Comparison of ENCODE assay signal across 7 cellular contexts in the genomic region with DNA sequence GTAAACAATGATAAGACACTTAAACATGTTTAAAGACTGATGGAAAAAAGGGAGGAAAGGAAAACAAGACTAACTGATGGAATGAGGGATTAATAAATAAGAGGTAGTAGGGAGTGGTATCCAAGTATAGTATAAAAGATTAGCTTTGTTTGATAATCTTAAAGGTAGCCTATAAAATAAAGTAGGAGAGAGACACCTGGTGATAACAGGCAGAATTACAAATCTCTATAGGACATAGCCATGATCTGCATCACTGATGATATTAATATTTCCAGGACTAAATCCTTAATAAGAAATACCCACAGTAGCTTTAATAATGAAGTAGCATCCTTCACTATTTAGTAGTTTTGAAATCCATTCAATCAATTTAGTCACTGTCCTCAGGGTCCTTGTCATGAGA. TPM values are rescaled to one million over a fixed set of nuclear protein-coding genes. Genes with fewer than 3 reads are reported as not detected.
DNase-seq lines count a peak whose midpoint lies in the region; ATAC-seq, FAIRE-seq and TF ChIP-seq lines count a peak whose summit lies in the region.

No MANE protein-coding gene starts in this region.

- no peak overlapping the region for H3K4me3 Mint-ChIP-seq in MCF 10A (ENCODE audit: unreplicated experiment)

- H3K27ac ChIP-seq in right lobe of liver = no peak overlapping the region

- no peaks in the 10 kb centered on the region for H3K4me1 ChIP-seq in right lobe of liver

- H3K4me3 ChIP-seq in NB4 (ENCODE audit: low read depth, low read length) = no peak overlapping the region
- H3K4me3 ChIP-seq in right lobe of liver = no peak overlapping the region

- BruUV-seq in MCF 10A (replicated peaks; lab: Mats Ljungman, UMichigan) = no TSS peak

- intact Hi-C loops in MCF 10A (cut with micrococcal nuclease) (loop anchor here (1.0 to 10.0 kb wide), 3 partner anchors 72 to 596 kb away; a partner anchor contains a TSS), right lobe of liver (cut with DNase I) (no loop called here)

- peak overlapping the region; percentile 14 for H3K27ac Mint-ChIP-seq in MCF 10A (ENCODE audit: low read depth, unreplicated experiment)

- peak; percentile 89 for FAIRE-seq in G401.6 (lab: Jason Lieb, UNC)

- H3K36me3 Mint-ChIP-seq in MCF 10A (ENCODE audit: insufficient read depth, unreplicated experiment) = peaks cover 13% of the 10 kb centered on the region

- CTCF ChIA-PET in MCF 10A (lab: Yijun Ruan, JAX) = interaction anchor here (0.5 to 4.5 kb wide), 23 partner anchors 10 to 875 kb away, joined by 3 to 77 read pairs (median 4); a partner anchor contains a TSS

- H3K9me3 ChIP-seq in right lobe of liver = no peaks in the 10 kb centered on the region

- H3K36me3 ChIP-seq in right lobe of liver = no peaks in the 10 kb centered on the region

- peaks cover 6% of the 10 kb centered on the region for H3K4me1 Mint-ChIP-seq in MCF 10A (ENCODE audit: insufficient read depth, unreplicated experiment)

- no peaks in the 10 kb centered on the region for H3K27me3 ChIP-seq in right lobe of liver

- ATAC-seq in right lobe of liver (peak; percentile 66 to 78 (median 72)), HG02571 (IDR thresholded peaks at IDR 0.05; ENCODE audit: unreplicated experiment) (no peak)

- TF ChIP-seq POLR2A in NB4 (IDR thresholded peaks at IDR 0.05; ENCODE audit: extremely low read depth, insufficient read length) = no peak
- TF ChIP-seq POLR2A in right lobe of liver (IDR thresholded peaks at IDR 0.05) = no peak

- H3K9me3 Mint-ChIP-seq in MCF 10A (ENCODE audit: unreplicated experiment) = no peaks in the 10 kb centered on the region

- H3K27me3 Mint-ChIP-seq in MCF 10A (ENCODE audit: insufficient read depth, unreplicated experiment) = no peaks in the 10 kb centered on the region

- POLR2A ChIA-PET in MCF 10A (lab: Yijun Ruan, JAX) = interaction anchor here (0.6 to 5.1 kb wide), 13 partner anchors 10 to 134 kb away, joined by 3 to 44 read pairs (median 4); a partner anchor contains a TSS

- TF ChIP-seq CTCF in NB4 (IDR thresholded peaks at IDR 0.05; ENCODE audit: low read depth, low read length) (peak; percentile 17), MCF 10A (IDR thresholded peaks at IDR 0.05; ENCODE audit: unreplicated experiment) (peak; percentile 46), right lobe of liver (IDR thresholded peaks at IDR 0.05) (peak; percentile 60 to 68 (median 66))

- DNase-seq in NB4 (ENCODE audit: low read depth) (peak; percentile 32), MCF 10A (ENCODE audit: unreplicated experiment) (peak; percentile 37), right lobe of liver (no peak), NCI-H146 treated with DMSO at 0.1 percent for 48 hours (lab: John Stamatoyannopoulos, UW; ENCODE audit: unreplicated experiment) (no peak), NCI-H1436 treated with DMSO at 0.1 percent for 48 hours (lab: John Stamatoyannopoulos, UW) (no peak)

RNA-seq across cellular contexts. Expression of a gene that starts 30.4 kb away (rescaled TPM):
- 13.4 and 17.6 TPM in 2 replicates for total RNA-seq in MCF 10A (2022)
- 1 to 10 TPM in 2 of 6 experiments, under 1 TPM in 3, not detected in 1; 0.27 to 1.3 (median 0.86) TPM for total RNA-seq in right lobe of liver

RNA-seq across cellular contexts. Expression of a gene that starts 31.9 kb away (rescaled TPM):
- total RNA-seq in MCF 10A (2022) = 154 and 178 TPM in 2 replicates
- total RNA-seq in right lobe of liver = 10 to 100 TPM in 3 of 6 experiments, 1 to 10 TPM in 3; 3.1 to 21.6 (median 12.3) TPM

Comparison
In these comparisons a context has a peak if more than half of its experiments do, and no peak if none do; other contexts are left out.
1. DNase-seq: peak in NB4 (single experiment) and MCF 10A (single experiment); none in right lobe of liver (0 of 3), NCI-H146 treated with DMSO at 0.1 percent for 48 hours (single experiment) and NCI-H1436 treated with DMSO at 0.1 percent for 48 hours (single experiment).
2. Peak in every context shown above with its lines, with median percentiles within 50 percentile points of each other: CTCF ChIP-seq.